ENCODE assay signal across 1 cellular context in the genomic region with DNA sequence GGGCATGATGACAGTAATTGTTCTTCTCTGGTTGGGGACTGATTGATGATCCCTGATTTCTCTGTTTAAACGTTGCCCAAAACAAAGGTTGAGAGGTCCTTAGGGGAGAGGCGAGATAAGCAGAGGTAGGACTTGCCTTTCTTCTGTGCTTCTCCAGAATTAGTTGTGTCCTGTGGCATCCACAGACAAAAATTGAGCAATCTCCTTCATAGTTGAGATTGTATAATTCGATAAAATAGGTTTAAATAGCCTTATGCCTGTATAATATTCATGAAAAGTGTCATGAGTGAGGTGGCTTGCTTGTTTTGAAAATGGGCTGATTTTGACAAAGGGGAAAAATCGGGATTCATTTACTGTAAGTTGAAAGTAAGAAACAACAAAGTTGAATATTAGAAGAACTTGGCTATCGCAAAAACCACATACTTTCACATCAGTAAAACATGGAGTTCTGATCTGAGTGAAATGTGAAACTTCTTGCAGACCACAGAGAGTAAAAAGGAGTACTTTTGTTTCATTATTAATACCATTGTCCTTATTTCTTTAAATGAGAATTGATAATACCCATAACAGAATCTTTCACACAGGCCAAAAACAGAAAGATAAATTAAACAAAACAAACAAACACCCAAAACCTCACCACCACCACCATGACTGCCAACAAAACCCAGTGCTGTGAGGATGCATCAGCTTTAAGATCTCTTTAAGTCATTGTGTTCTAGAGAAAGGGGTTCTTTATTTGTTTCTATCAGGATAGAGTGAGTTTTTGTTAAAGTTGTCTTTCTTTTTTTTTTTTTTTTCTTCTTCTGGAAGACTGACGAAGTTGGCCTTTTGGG.
TF ChIP-seq lines count a peak whose summit lies in the region.

No MANE protein-coding gene starts in this region.

TF ChIP-seq in GM12878, 131 proteins besides CTCF, POLR2A, EP300 and RAD21 (continued from another document and continues in another):
- TF ChIP-seq, protein P1, sequence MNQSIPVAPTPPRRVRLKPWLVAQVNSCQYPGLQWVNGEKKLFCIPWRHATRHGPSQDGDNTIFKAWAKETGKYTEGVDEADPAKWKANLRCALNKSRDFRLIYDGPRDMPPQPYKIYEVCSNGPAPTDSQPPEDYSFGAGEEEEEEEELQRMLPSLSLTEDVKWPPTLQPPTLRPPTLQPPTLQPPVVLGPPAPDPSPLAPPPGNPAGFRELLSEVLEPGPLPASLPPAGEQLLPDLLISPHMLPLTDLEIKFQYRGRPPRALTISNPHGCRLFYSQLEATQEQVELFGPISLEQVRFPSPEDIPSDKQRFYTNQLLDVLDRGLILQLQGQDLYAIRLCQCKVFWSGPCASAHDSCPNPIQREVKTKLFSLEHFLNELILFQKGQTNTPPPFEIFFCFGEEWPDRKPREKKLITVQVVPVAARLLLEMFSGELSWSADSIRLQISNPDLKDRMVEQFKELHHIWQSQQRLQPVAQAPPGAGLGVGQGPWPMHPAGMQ (IDR thresholded peaks at IDR 0.05; ENCODE audit: borderline replicate concordance), result no peak
- TF ChIP-seq, protein P2, sequence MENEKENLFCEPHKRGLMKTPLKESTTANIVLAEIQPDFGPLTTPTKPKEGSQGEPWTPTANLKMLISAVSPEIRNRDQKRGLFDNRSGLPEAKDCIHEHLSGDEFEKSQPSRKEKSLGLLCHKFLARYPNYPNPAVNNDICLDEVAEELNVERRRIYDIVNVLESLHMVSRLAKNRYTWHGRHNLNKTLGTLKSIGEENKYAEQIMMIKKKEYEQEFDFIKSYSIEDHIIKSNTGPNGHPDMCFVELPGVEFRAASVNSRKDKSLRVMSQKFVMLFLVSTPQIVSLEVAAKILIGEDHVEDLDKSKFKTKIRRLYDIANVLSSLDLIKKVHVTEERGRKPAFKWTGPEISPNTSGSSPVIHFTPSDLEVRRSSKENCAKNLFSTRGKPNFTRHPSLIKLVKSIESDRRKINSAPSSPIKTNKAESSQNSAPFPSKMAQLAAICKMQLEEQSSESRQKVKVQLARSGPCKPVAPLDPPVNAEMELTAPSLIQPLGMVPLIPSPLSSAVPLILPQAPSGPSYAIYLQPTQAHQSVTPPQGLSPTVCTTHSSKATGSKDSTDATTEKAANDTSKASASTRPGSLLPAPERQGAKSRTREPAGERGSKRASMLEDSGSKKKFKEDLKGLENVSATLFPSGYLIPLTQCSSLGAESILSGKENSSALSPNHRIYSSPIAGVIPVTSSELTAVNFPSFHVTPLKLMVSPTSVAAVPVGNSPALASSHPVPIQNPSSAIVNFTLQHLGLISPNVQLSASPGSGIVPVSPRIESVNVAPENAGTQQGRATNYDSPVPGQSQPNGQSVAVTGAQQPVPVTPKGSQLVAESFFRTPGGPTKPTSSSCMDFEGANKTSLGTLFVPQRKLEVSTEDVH (IDR thresholded peaks at IDR 0.05; ENCODE audit: low read depth, partially characterized antibody), result no peak
- peak; percentile 99 for TF ChIP-seq JUNB (IDR thresholded peaks at IDR 0.05)
- TF ChIP-seq, protein P3, sequence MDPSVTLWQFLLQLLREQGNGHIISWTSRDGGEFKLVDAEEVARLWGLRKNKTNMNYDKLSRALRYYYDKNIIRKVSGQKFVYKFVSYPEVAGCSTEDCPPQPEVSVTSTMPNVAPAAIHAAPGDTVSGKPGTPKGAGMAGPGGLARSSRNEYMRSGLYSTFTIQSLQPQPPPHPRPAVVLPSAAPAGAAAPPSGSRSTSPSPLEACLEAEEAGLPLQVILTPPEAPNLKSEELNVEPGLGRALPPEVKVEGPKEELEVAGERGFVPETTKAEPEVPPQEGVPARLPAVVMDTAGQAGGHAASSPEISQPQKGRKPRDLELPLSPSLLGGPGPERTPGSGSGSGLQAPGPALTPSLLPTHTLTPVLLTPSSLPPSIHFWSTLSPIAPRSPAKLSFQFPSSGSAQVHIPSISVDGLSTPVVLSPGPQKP (IDR thresholded peaks at IDR 0.05; ENCODE audit: low read depth, low read length), result no peak
- 0 out of 4 replicates have a peak, but pooled peaks of 1 of the 2 experiments have one; percentile 14 for TF ChIP-seq BHLHE40 (IDR thresholded peaks at IDR 0.05; ENCODE audit: borderline replicate concordance in 1 of 2, low read depth in 2 of 2, low read length in 1 of 2)
- TF ChIP-seq JUND (IDR thresholded peaks at IDR 0.05; ENCODE audit: low read depth, low read length), result peak; percentile 68; the same call in 1 of the 2 replicates
- TF ChIP-seq CHD2 (IDR thresholded peaks at IDR 0.05; ENCODE audit: borderline replicate concordance, low read depth, low read length), result no peak
- TF ChIP-seq RCOR1 (conservative IDR thresholded peaks at IDR 0.05; ENCODE audit: low read depth, low read length), result 0 out of 2 replicates have a peak, but pooled peaks have one; percentile 79
- TF ChIP-seq RAD51 (IDR thresholded peaks at IDR 0.05), result no peak
- no peak for TF ChIP-seq SMAD5 (IDR thresholded peaks at IDR 0.05; ENCODE audit: low read depth)
- no peak for TF ChIP-seq PAX8 (IDR thresholded peaks at IDR 0.05)
- TF ChIP-seq CHD1 (IDR thresholded peaks at IDR 0.05; ENCODE audit: low read depth, low read length), result no peak
- peak in 1 of 2 experiments; percentile 64; a peak in 1 of 4 replicates for TF ChIP-seq ETV6 (conservative IDR thresholded peaks at IDR 0.05 in 1 of 2, IDR thresholded peaks at IDR 0.05 in 1 of 2; ENCODE audit: borderline replicate concordance in 1 of 2, low read depth in 1 of 2)
- no peak for TF ChIP-seq KLF5 (IDR thresholded peaks at IDR 0.05; ENCODE audit: partially characterized antibody)
- TF ChIP-seq POLR2AphosphoS5 (IDR thresholded peaks at IDR 0.05; ENCODE audit: low read length), result no peak
- TF ChIP-seq ZNF24 (IDR thresholded peaks at IDR 0.05), result no peak
- TF ChIP-seq FOXK2 (IDR thresholded peaks at IDR 0.05), result no peak
- peak; percentile 96 for TF ChIP-seq IRF4 (IDR thresholded peaks at IDR 0.05; ENCODE audit: low read depth, low read length)
- TF ChIP-seq SUPT20H (IDR thresholded peaks at IDR 0.05; ENCODE audit: borderline replicate concordance, control insufficient read depth, low read depth, low read length), result no peak
- no peak for TF ChIP-seq TARDBP (IDR thresholded peaks at IDR 0.05; ENCODE audit: borderline replicate concordance)
- peak; percentile 98 for TF ChIP-seq ZNF217 (IDR thresholded peaks at IDR 0.05)
- TF ChIP-seq FOS (IDR thresholded peaks at IDR 0.05; ENCODE audit: borderline replicate concordance, extremely low read depth, insufficient read length), result no peak
- TF ChIP-seq KAT2A (conservative IDR thresholded peaks at IDR 0.05; ENCODE audit: control insufficient read depth, low read depth, low read length), result no peak
- TF ChIP-seq, protein P4, sequence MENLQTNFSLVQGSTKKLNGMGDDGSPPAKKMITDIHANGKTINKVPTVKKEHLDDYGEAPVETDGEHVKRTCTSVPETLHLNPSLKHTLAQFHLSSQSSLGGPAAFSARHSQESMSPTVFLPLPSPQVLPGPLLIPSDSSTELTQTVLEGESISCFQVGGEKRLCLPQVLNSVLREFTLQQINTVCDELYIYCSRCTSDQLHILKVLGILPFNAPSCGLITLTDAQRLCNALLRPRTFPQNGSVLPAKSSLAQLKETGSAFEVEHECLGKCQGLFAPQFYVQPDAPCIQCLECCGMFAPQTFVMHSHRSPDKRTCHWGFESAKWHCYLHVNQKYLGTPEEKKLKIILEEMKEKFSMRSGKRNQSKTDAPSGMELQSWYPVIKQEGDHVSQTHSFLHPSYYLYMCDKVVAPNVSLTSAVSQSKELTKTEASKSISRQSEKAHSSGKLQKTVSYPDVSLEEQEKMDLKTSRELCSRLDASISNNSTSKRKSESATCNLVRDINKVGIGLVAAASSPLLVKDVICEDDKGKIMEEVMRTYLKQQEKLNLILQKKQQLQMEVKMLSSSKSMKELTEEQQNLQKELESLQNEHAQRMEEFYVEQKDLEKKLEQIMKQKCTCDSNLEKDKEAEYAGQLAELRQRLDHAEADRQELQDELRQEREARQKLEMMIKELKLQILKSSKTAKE (IDR thresholded peaks at IDR 0.05; ENCODE audit: low read depth, poor library complexity, severe bottlenecking), result peak; percentile 81
- no peak for TF ChIP-seq RB1 (IDR thresholded peaks at IDR 0.05; ENCODE audit: borderline replicate concordance)
- peak; percentile 66 for TF ChIP-seq CREM (IDR thresholded peaks at IDR 0.05; ENCODE audit: low read depth)
- TF ChIP-seq TBL1XR1 (IDR thresholded peaks at IDR 0.05; ENCODE audit: low read depth, low read length), result peak; percentile 96
- TF ChIP-seq TCF7 (IDR thresholded peaks at IDR 0.05; ENCODE audit: borderline replicate concordance), result no peak
- TF ChIP-seq ZBTB4 (CRISPR knock-in tag; IDR thresholded peaks at IDR 0.05), result no peak
- TF ChIP-seq, protein P5, sequence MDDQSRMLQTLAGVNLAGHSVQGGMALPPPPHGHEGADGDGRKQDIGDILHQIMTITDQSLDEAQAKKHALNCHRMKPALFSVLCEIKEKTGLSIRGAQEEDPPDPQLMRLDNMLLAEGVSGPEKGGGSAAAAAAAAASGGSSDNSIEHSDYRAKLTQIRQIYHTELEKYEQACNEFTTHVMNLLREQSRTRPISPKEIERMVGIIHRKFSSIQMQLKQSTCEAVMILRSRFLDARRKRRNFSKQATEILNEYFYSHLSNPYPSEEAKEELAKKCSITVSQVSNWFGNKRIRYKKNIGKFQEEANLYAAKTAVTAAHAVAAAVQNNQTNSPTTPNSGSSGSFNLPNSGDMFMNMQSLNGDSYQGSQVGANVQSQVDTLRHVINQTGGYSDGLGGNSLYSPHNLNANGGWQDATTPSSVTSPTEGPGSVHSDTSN (IDR thresholded peaks at IDR 0.05; ENCODE audit: insufficient replicate concordance, low read depth, low read length), result no peak
- TF ChIP-seq BRCA1 (IDR thresholded peaks at IDR 0.05; ENCODE audit: low read depth, low read length), result no peak
- no peak for TF ChIP-seq YBX1 (IDR thresholded peaks at IDR 0.05)
- TF ChIP-seq GATAD2B (conservative IDR thresholded peaks at IDR 0.05; ENCODE audit: low read depth), result no peak
- TF ChIP-seq RELB (IDR thresholded peaks at IDR 0.05; ENCODE audit: low read depth), result peak; percentile 45; the same call in 1 of the 2 replicates
- TF ChIP-seq ASH2L (IDR thresholded peaks at IDR 0.05; ENCODE audit: borderline replicate concordance, low read depth), result no peak
- no peak for TF ChIP-seq SIN3A (IDR thresholded peaks at IDR 0.05; ENCODE audit: low read depth, low read length)
- TF ChIP-seq, protein P6, sequence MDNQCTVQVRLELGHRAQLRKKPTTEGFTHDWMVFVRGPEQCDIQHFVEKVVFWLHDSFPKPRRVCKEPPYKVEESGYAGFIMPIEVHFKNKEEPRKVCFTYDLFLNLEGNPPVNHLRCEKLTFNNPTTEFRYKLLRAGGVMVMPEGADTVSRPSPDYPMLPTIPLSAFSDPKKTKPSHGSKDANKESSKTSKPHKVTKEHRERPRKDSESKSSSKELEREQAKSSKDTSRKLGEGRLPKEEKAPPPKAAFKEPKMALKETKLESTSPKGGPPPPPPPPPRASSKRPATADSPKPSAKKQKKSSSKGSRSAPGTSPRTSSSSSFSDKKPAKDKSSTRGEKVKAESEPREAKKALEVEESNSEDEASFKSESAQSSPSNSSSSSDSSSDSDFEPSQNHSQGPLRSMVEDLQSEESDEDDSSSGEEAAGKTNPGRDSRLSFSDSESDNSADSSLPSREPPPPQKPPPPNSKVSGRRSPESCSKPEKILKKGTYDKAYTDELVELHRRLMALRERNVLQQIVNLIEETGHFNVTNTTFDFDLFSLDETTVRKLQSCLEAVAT (IDR thresholded peaks at IDR 0.05), result no peak
- no peak for TF ChIP-seq ZZZ3 (IDR thresholded peaks at IDR 0.05; ENCODE audit: control insufficient read depth, insufficient read length, low read depth)
- peak; percentile 60 to 86 for TF ChIP-seq IKZF2 (IDR thresholded peaks at IDR 0.05)
- peak; percentile 82 for TF ChIP-seq CBFB (IDR thresholded peaks at IDR 0.05; ENCODE audit: low read depth)
- TF ChIP-seq PAX5 (IDR thresholded peaks at IDR 0.05; ENCODE audit: borderline replicate concordance, low read depth, low read length), result peak; percentile 82
- no peak for TF ChIP-seq STAT1 (conservative IDR thresholded peaks at IDR 0.05)
- peak; percentile 62 for TF ChIP-seq MEF2B (IDR thresholded peaks at IDR 0.05; ENCODE audit: partially characterized antibody, poor library complexity, severe bottlenecking)
- no peak for TF ChIP-seq SIX5 (IDR thresholded peaks at IDR 0.05; ENCODE audit: low read depth, low read length, severe bottlenecking)
- TF ChIP-seq NR2C1 (IDR thresholded peaks at IDR 0.05), result no peak
- TF ChIP-seq MAX (IDR thresholded peaks at IDR 0.05; ENCODE audit: low read depth, low read length), result no peak
- TF ChIP-seq BACH1 (IDR thresholded peaks at IDR 0.05; ENCODE audit: borderline replicate concordance), result no peak
- 0 out of 2 replicates have a peak, but pooled peaks have one; percentile 51 for TF ChIP-seq PML (IDR thresholded peaks at IDR 0.05; ENCODE audit: low read length)
- no peak for TF ChIP-seq CBX3 (IDR thresholded peaks at IDR 0.05; ENCODE audit: borderline replicate concordance, low read depth)
